Comparison of ENCODE assay signal across 12 cellular contexts in the genomic region with DNA sequence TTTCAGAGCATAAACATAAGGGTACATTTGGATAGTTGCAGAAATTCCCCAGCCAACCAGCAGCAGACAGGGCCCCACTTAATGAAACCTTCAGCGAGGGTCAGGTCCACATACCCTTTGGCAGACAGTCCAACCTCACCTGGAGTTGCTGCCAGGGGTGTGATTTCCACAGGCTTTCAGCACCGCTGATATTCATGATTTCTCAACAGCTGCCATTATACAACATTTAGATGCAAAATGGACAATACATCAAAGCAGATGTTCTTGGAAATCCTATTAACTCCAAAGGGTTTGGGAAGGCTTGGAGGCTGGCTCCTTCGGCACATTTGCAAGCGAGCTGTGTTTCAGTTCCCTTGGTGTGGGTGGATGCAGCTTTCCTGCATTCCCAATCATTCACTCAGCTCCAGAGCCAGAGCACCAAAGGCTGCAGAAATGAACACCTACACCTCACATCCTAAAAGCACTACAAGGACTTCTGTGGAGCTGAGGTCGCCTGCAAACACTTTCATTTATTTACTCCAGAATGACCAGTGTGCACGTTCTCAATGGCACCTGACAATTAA.
"Had no signal": no experiment of that assay in that cellular context is flagged by ENCODE, and none has a peak within 500 bp of the region (broad histone marks: within the 10 kb centered on the region; RNA-seq: fewer than 3 reads in every experiment).

No MANE protein-coding gene starts in this region.

- H3K9me3 ChIP-seq: ovary, tibial artery had no signal

- H3K4me1 ChIP-seq: tibial artery had no signal

- H3K27ac ChIP-seq: ovary, tibial artery had no signal

- H3K36me3 ChIP-seq: ovary, tibial artery had no signal

- H3K27me3 ChIP-seq: ovary had no signal

- DNase-seq: activated CD4-positive, alpha-beta T cell treated with anti-CD3 and anti-CD28 coated beads, Interleukin-2, amount 50 U/mL, for 4 hours; activated CD4-positive, CD25-positive, alpha-beta regulatory T cell treated with anti-CD3 and anti-CD28 coated beads, Interleukin-2, amount 50 U/mL, for 72 hours; activated naive CD4-positive, alpha-beta T cell treated with anti-CD3 and anti-CD28 coated beads, Interleukin-2, amount 10 ng/mL, durations not matched to agents 7 days and 5 days; effector memory CD8-positive, alpha-beta T cell; immature natural killer cell; left cardiac atrium; mesenchymal stem cell; ovary; right cardiac atrium; small intestine; T-helper 9 cell had no signal

- ATAC-seq: effector memory CD8-positive, alpha-beta T cell; left cardiac atrium; right cardiac atrium had no signal

- H3K4me3 ChIP-seq: ovary, tibial artery had no signal
